In the genomic region with DNA sequence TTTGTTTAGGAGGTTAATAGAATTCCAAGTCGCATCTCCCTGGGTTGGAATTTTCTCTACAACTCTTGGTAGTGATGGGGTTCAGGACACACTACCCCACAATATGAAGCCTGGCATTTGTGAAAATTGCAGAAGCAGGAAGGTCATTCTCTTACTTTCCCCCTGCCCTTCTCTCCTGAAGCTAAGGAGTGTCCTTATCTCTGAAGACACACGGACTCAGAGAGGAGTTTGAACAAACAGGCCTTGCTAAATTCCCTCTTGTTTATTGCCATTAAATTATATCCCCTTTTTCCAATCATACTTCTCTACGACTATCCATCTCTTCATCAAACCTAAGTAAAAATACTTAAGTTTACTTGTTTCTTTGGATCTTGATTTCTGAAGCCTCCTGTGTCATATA, we compare ENCODE assay signal across 24 cellular contexts.
DNase-seq lines count a peak whose midpoint lies in the region; ATAC-seq, FAIRE-seq and TF ChIP-seq lines count a peak whose summit lies in the region.
"Had no signal": no experiment of that assay in that cellular context is flagged by ENCODE, and none has a peak within 500 bp of the region (broad histone marks: within the 10 kb centered on the region; RNA-seq: fewer than 3 reads in every experiment).

No MANE protein-coding gene starts in this region.

- no peak overlapping the region; a peak in 1 of 4 replicates for H3K4me2 ChIP-seq in H1 (ENCODE audit: insufficient read depth in 1 of 2, low read depth in 2 of 2, low read length in 2 of 2)
- H3K4me2 ChIP-seq: A549 had no signal

- H2BK120ac ChIP-seq in H1 (replicated peaks; ENCODE audit: low read depth, low read length), result no peak overlapping the region

- no peak for DNase-seq in CD4-positive, alpha-beta T cell
- DNase-seq in SK-N-MC (ENCODE audit: low read depth, low spot score) (no peak), H1 (ENCODE audit: low read depth in 1 of 2, low spot score in 2 of 2) (no peak), nephron progenitor cell (no peak)
- DNase-seq in activated effector memory CD4-positive, alpha-beta T cell treated with anti-CD3 and anti-CD28 coated beads, Interleukin-2, amount 50 U/mL, for 16 hours, result no peak
- no peak for DNase-seq in activated CD4-positive, alpha-beta T cell treated with anti-CD3 and anti-CD28 coated beads for 1 hour
- DNase-seq in T-helper 2 cell treated with Interferon-gamma antibody and Interleukin-4, amounts not matched to agents 5 μg/mL and 100 μg/mL, for 36 hours (ENCODE audit: low spot score), result no peak
- DNase-seq: activated CD4-positive, alpha-beta T cell treated with anti-CD3 and anti-CD28 coated beads, Interleukin-2, amount 50 U/mL, for 1 hour; aorta; colonic mucosa; effector memory CD4-positive, alpha-beta T cell; foreskin keratinocyte; H9; NCI-H1092 treated with DMSO at 0.1 percent for 48 hours; NCI-H187; NCI-H2171 treated with DMSO at 0.1 percent for 48 hours; NCI-H510A treated with DMSO at 0.1 percent for 48 hours; T-helper 1 cell; transverse colon had no signal

- no peaks in the 10 kb centered on the region for H3K79me1 ChIP-seq in H1 (ENCODE audit: low read depth, low read length)

- no peak overlapping the region for H3K27ac ChIP-seq in CD4-positive, alpha-beta T cell (ENCODE audit: low read depth, low read length)
- H3K27ac ChIP-seq in SK-N-MC (peak overlapping the region; percentile 91; the same call in 1 of the 2 replicates), H1 (ENCODE audit: low read depth, low read length) (no peak overlapping the region)
- H3K27ac ChIP-seq: cardiac muscle cell, colonic mucosa, foreskin keratinocyte had no signal

- no peak overlapping the region for H4K5ac ChIP-seq in H1 (ENCODE audit: insufficient read length, low read depth, low read length)

- CTCF ChIA-PET in CD4-positive, alpha-beta T cell (lab: Charles Lee), result no interaction called here
- CTCF ChIA-PET in H1 (lab: Charles Lee; ENCODE audit: partially characterized antibody), result interaction anchor here (0.7 kb wide), 1 partner anchor 11 kb away, joined by 3 read pairs; no protein-coding TSS in a partner anchor

- H3K4me1 Mint-ChIP-seq in CD4-positive, alpha-beta T cell (ENCODE audit: low read depth), result peaks cover 71% of the 10 kb centered on the region
- H3K4me1 Mint-ChIP-seq in nephron progenitor cell, result peaks cover 61% of the 10 kb centered on the region
- H3K4me1 Mint-ChIP-seq in T-helper 2 cell treated with Interferon-gamma antibody and Interleukin-4, amounts not matched to agents 5 μg/mL and 100 μg/mL, for 36 hours (ENCODE audit: low read depth), result peaks cover 13% of the 10 kb centered on the region
- H3K4me1 Mint-ChIP-seq in activated T-helper 17 cell treated with anti-CD3 and anti-CD28 coated beads, Interleukin-2, amount 50 U/mL, for 72 hours, result peaks cover 38% of the 10 kb centered on the region

- H3K27me3 ChIP-seq in CD4-positive, alpha-beta T cell (ENCODE audit: control insufficient read depth, insufficient read depth, low read length), result no peaks in the 10 kb centered on the region
- H3K27me3 ChIP-seq in H1 (replicated peaks in 1 of 4; ENCODE audit: control insufficient read depth in 3 of 4, extremely low read depth in 1 of 4, insufficient read depth in 3 of 4, low read length in 3 of 4), result no peaks in the 10 kb centered on the region
- H3K27me3 ChIP-seq: cardiac muscle cell, colonic mucosa, foreskin keratinocyte, transverse colon had no signal

- intact Hi-C loops in CD4-positive, alpha-beta T cell (cut with DNase I, micrococcal nuclease), result loop anchor here in 1 of 2 experiments (10.0 kb wide), 1 partner anchor 422 kb away; no protein-coding TSS in a partner anchor

- H2BK20ac ChIP-seq in H1 (ENCODE audit: low read length), result peak overlapping the region; percentile 49; the same call in 1 of the 2 replicates

- 75 to 91% methylated on average over 1 to 3 of the region's 3 CpGs for WGBS in H1 (ENCODE audit: extremely low coverage in 1 of 2, insufficient coverage in 1 of 2, insufficient read length in 1 of 2, insufficient replicate concordance in 2 of 2, low coverage in 1 of 2, low lambda C conversion rate in 2 of 2, missing lambda C conversion rate in 1 of 2), 2 experiments

- TF ChIP-seq CTCF in CD4-positive, alpha-beta T cell (IDR thresholded peaks at IDR 0.05), result no peak
- TF ChIP-seq CTCF in H1 (IDR thresholded peaks at IDR 0.05; ENCODE audit: control extremely low read depth in 1 of 3, insufficient read depth in 1 of 3, low read depth in 1 of 3, low read length in 3 of 3), result no peak
- no peak for TF ChIP-seq CTCF in nephron progenitor cell (IDR thresholded peaks at IDR 0.05)

- no peak for TF ChIP-seq POLR2A in H1 (IDR thresholded peaks at IDR 0.05; ENCODE audit: control extremely low read depth in 1 of 2, low read depth in 2 of 2, low read length in 2 of 2)

- H2BK12ac ChIP-seq in H1 (ENCODE audit: low read depth, low read length), result no peak overlapping the region; the same call in 1 of the 2 replicates

- ATAC-seq in CD4-positive, alpha-beta T cell (ENCODE audit: poor library complexity), result no peak
- ATAC-seq in activated T-helper 17 cell treated with anti-CD3 and anti-CD28 coated beads, Interleukin-2, amount 50 U/mL, for 72 hours (replicated peaks), result no peak
- ATAC-seq: A549; activated naive CD4-positive, alpha-beta T cell treated with anti-CD3 and anti-CD28 coated beads, Interleukin-2, amount 50 U/mL, for 72 hours; esophagus mucosa; foreskin keratinocyte had no signal

- H2BK5ac ChIP-seq in H1 (ENCODE audit: low read depth, low read length), result no peak overlapping the region; the same call in 1 of the 2 replicates

- TF ChIP-seq EP300 in H1 (IDR thresholded peaks at IDR 0.05; ENCODE audit: borderline replicate concordance in 1 of 2, low read depth in 2 of 2, low read length in 2 of 2), result no peak

- no peak overlapping the region for H2AK5ac ChIP-seq in H1 (ENCODE audit: low read depth, low read length)

- no peak overlapping the region for H3K56ac ChIP-seq in H1 (replicated peaks; ENCODE audit: insufficient read length, low read depth, low read length)

- H3K9me3 ChIP-seq in CD4-positive, alpha-beta T cell (ENCODE audit: control insufficient read depth, low read length), result no peaks in the 10 kb centered on the region
- H3K9me3 ChIP-seq in SK-N-MC (ENCODE audit: low read depth, low read length) (no peaks in the 10 kb centered on the region), H1 (ENCODE audit: insufficient read depth in 2 of 2, low read depth in 1 of 2, low read length in 1 of 2) (no peaks in the 10 kb centered on the region)
- H3K9me3 ChIP-seq: A549, colonic mucosa, transverse colon had no signal

- H3K4ac ChIP-seq in H1 (replicated peaks; ENCODE audit: insufficient read length, low read depth, low read length), result no peak overlapping the region

- H4K91ac ChIP-seq in H1 (replicated peaks; ENCODE audit: insufficient read length, low read length), result no peak overlapping the region

- H4K8ac ChIP-seq in H1 (ENCODE audit: extremely low read depth, insufficient read depth, low read length), result no peak overlapping the region

- H3K18ac ChIP-seq in H1 (ENCODE audit: extremely low read depth, low read length), result no peak overlapping the region

- no peak overlapping the region; the same call in 1 of the 2 replicates for H3K4me3 ChIP-seq in SK-N-MC
- no peak overlapping the region for H3K4me3 ChIP-seq in H1 (ENCODE audit: extremely low read depth in 1 of 4, insufficient read depth in 2 of 4, low read depth in 3 of 4, low read length in 4 of 4)
- H3K4me3 ChIP-seq: A549, cardiac muscle cell, colonic mucosa, transverse colon had no signal

- H3K4me1 ChIP-seq in H1 (replicated peaks in 1 of 4; ENCODE audit: control insufficient read depth in 3 of 4, insufficient read depth in 4 of 4, low read length in 3 of 4), result peaks cover 8 to 29% (median 22%) of the 10 kb centered on the region in 4 experiments
- H3K4me1 ChIP-seq: A549, foreskin keratinocyte had no signal

- no peak overlapping the region for H2BK15ac ChIP-seq in H1 (ENCODE audit: low read length)

- H3K4me3 Mint-ChIP-seq in CD4-positive, alpha-beta T cell, result no peak overlapping the region
- H3K4me3 Mint-ChIP-seq in nephron progenitor cell, result no peak overlapping the region
- no peak overlapping the region for H3K4me3 Mint-ChIP-seq in T-helper 2 cell treated with Interferon-gamma antibody and Interleukin-4, amounts not matched to agents 5 μg/mL and 100 μg/mL, for 36 hours
- H3K4me3 Mint-ChIP-seq in activated T-helper 17 cell treated with anti-CD3 and anti-CD28 coated beads, Interleukin-2, amount 50 U/mL, for 72 hours, result no peak overlapping the region
- H3K4me3 Mint-ChIP-seq: H9 had no signal

- H2AFZ ChIP-seq in H1 (ENCODE audit: low read length), result no peak overlapping the region

- no peak overlapping the region for H3K14ac ChIP-seq in H1 (ENCODE audit: insufficient read length)

- TF ChIP-seq RAD21 in H1 (IDR thresholded peaks at IDR 0.05 in 1 of 2, conservative IDR thresholded peaks at IDR 0.05 in 1 of 2; ENCODE audit: low read depth in 2 of 2, low read length in 2 of 2), result no peak

- H3K79me2 ChIP-seq in H1 (ENCODE audit: control insufficient read depth in 1 of 2, insufficient read depth in 2 of 2, low read length in 2 of 2), result no peaks in the 10 kb centered on the region

- POLR2A ChIA-PET in CD4-positive, alpha-beta T cell (lab: Charles Lee), result interaction anchor here (0.7 to 1.1 kb wide), 2 partner anchors 14 to 528 kb away, joined by 3 read pairs; no protein-coding TSS in a partner anchor
- POLR2A ChIA-PET in H1 (lab: Charles Lee; ENCODE audit: partially characterized antibody), result interaction anchor here (1.0 kb wide), 1 partner anchor 529 kb away, joined by 3 read pairs; no protein-coding TSS in a partner anchor

- no peaks in the 10 kb centered on the region for H3K23me2 ChIP-seq in H1 (ENCODE audit: low read depth, low read length)

- H3K36me3 ChIP-seq in SK-N-MC (ENCODE audit: insufficient read depth, low read length) (no peaks in the 10 kb centered on the region), H1 (ENCODE audit: control insufficient read depth in 2 of 4, insufficient read depth in 4 of 4, low read length in 3 of 4) (no peaks in the 10 kb centered on the region)
- H3K36me3 ChIP-seq: cardiac muscle cell, colonic mucosa, transverse colon had no signal

- H3K9me3 Mint-ChIP-seq in CD4-positive, alpha-beta T cell, result no peaks in the 10 kb centered on the region
- H3K9me3 Mint-ChIP-seq in nephron progenitor cell, result no peaks in the 10 kb centered on the region
- H3K9me3 Mint-ChIP-seq in T-helper 2 cell treated with Interferon-gamma antibody and Interleukin-4, amounts not matched to agents 5 μg/mL and 100 μg/mL, for 36 hours, result no peaks in the 10 kb centered on the region
- no peaks in the 10 kb centered on the region for H3K9me3 Mint-ChIP-seq in activated T-helper 17 cell treated with anti-CD3 and anti-CD28 coated beads, Interleukin-2, amount 50 U/mL, for 72 hours
- H3K9me3 Mint-ChIP-seq: activated naive CD4-positive, alpha-beta T cell treated with anti-CD3 and anti-CD28 coated beads, Interleukin-2, amount 50 U/mL, for 72 hours; H9 had no signal

- H3K27me3 Mint-ChIP-seq in CD4-positive, alpha-beta T cell, result no peaks in the 10 kb centered on the region
- H3K27me3 Mint-ChIP-seq in nephron progenitor cell (ENCODE audit: low read depth, poor library complexity), result no peaks in the 10 kb centered on the region
- H3K27me3 Mint-ChIP-seq in T-helper 2 cell treated with Interferon-gamma antibody and Interleukin-4, amounts not matched to agents 5 μg/mL and 100 μg/mL, for 36 hours (ENCODE audit: low read depth), result no peaks in the 10 kb centered on the region
- no peaks in the 10 kb centered on the region for H3K27me3 Mint-ChIP-seq in activated T-helper 17 cell treated with anti-CD3 and anti-CD28 coated beads, Interleukin-2, amount 50 U/mL, for 72 hours

- H3K9ac ChIP-seq in SK-N-MC (ENCODE audit: insufficient read length), result peak overlapping the region; percentile 42
- H3K9ac ChIP-seq in H1 (replicated peaks in 1 of 4; ENCODE audit: extremely low read depth in 1 of 4, low read depth in 3 of 4, low read length in 3 of 4), result no peak overlapping the region

- no peaks in the 10 kb centered on the region for H3K36me3 Mint-ChIP-seq in CD4-positive, alpha-beta T cell (ENCODE audit: low read depth)
- H3K36me3 Mint-ChIP-seq in nephron progenitor cell (ENCODE audit: low read depth), result no peaks in the 10 kb centered on the region
- H3K36me3 Mint-ChIP-seq in T-helper 2 cell treated with Interferon-gamma antibody and Interleukin-4, amounts not matched to agents 5 μg/mL and 100 μg/mL, for 36 hours (ENCODE audit: low read depth), result no peaks in the 10 kb centered on the region
- H3K36me3 Mint-ChIP-seq in activated T-helper 17 cell treated with anti-CD3 and anti-CD28 coated beads, Interleukin-2, amount 50 U/mL, for 72 hours (ENCODE audit: low read depth), result no peaks in the 10 kb centered on the region

- H3K23ac ChIP-seq in H1 (ENCODE audit: insufficient read length), result no peak overlapping the region

- FAIRE-seq in H1 (lab: Jason Lieb, UNC), result no peak

- peak overlapping the region; percentile 79 for H3K27ac Mint-ChIP-seq in CD4-positive, alpha-beta T cell
- peak overlapping the region; percentile 18 for H3K27ac Mint-ChIP-seq in nephron progenitor cell
- H3K27ac Mint-ChIP-seq in T-helper 2 cell treated with Interferon-gamma antibody and Interleukin-4, amounts not matched to agents 5 μg/mL and 100 μg/mL, for 36 hours, result no peak overlapping the region
- H3K27ac Mint-ChIP-seq in activated T-helper 17 cell treated with anti-CD3 and anti-CD28 coated beads, Interleukin-2, amount 50 U/mL, for 72 hours, result no peak overlapping the region
- H3K27ac Mint-ChIP-seq: activated naive CD4-positive, alpha-beta T cell treated with anti-CD3 and anti-CD28 coated beads, Interleukin-2, amount 50 U/mL, for 72 hours had no signal

- no peaks in the 10 kb centered on the region for H4K20me1 ChIP-seq in H1 (replicated peaks in 1 of 2; ENCODE audit: control insufficient read depth in 1 of 2, insufficient read depth in 2 of 2, low read length in 2 of 2)

Comparison
In these comparisons a context has a peak if more than half of its experiments do, and no peak if none do; other contexts are left out.
1. H3K27ac Mint-ChIP-seq: peak in CD4-positive, alpha-beta T cell (single experiment) and nephron progenitor cell (single experiment); none in T-helper 2 cell treated with Interferon-gamma antibody and Interleukin-4, amounts not matched to agents 5 μg/mL and 100 μg/mL, for 36 hours (single experiment) and activated T-helper 17 cell treated with anti-CD3 and anti-CD28 coated beads, Interleukin-2, amount 50 U/mL, for 72 hours (single experiment).